Comparison of ENCODE assay signal across 8 cellular contexts in genomic region chr11:67056640-67057409, GRCh38. TPM values are rescaled to one million over a fixed set of nuclear protein-coding genes. Genes with fewer than 3 reads are reported as not detected.
DNase-seq lines count a peak whose midpoint lies in the region; ATAC-seq, FAIRE-seq and TF ChIP-seq lines count a peak whose summit lies in the region.

A gene with protein sequence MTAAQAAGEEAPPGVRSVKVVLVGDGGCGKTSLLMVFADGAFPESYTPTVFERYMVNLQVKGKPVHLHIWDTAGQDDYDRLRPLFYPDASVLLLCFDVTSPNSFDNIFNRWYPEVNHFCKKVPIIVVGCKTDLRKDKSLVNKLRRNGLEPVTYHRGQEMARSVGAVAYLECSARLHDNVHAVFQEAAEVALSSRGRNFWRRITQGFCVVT (plus strand): TSS chr11:67056847. CDS start chr11:67056903, 56 bp downstream.

- H3K9me3 Mint-ChIP-seq in MCF 10A (ENCODE audit: unreplicated experiment), result no peaks in the 10 kb centered on the region
- no peaks in the 10 kb centered on the region for H3K9me3 Mint-ChIP-seq in stimulated activated effector memory CD8-positive, alpha-beta T cell treated with anti-CD3 and anti-CD28 coated beads, Interleukin-12 subunit alpha, Interleukin-12 subunit beta, amount 100 ng/mL, for 72 hours

- BruUV-seq in MCF 10A (replicated peaks; lab: Mats Ljungman, UMichigan), result TSS peak; percentile 41

- H3K9ac ChIP-seq in OCI-LY3 (ENCODE audit: low read length) (peak within 1 kb of the TSS; percentile 66), kidney (ENCODE audit: low read length in 2 of 2) (peak within 1 kb of the TSS; percentile 36 to 64)

- peak within 1 kb of the TSS; percentile 83 for H3K4me3 Mint-ChIP-seq in MCF 10A (ENCODE audit: unreplicated experiment)
- H3K4me3 Mint-ChIP-seq in stimulated activated effector memory CD8-positive, alpha-beta T cell treated with anti-CD3 and anti-CD28 coated beads, Interleukin-12 subunit alpha, Interleukin-12 subunit beta, amount 100 ng/mL, for 72 hours, result peak within 1 kb of the TSS; percentile 64

- CTCF ChIA-PET in MCF 10A (lab: Yijun Ruan, JAX), result interaction anchor here (0.6 to 4.2 kb wide), 9 partner anchors 15 to 295 kb away, joined by 3 to 30 read pairs (median 4); no protein-coding TSS in a partner anchor

- H3K36me3 Mint-ChIP-seq in MCF 10A (ENCODE audit: insufficient read depth, unreplicated experiment), result peaks cover 29% of the 10 kb centered on the region
- H3K36me3 Mint-ChIP-seq in stimulated activated effector memory CD8-positive, alpha-beta T cell treated with anti-CD3 and anti-CD28 coated beads, Interleukin-12 subunit alpha, Interleukin-12 subunit beta, amount 100 ng/mL, for 72 hours, result no peaks in the 10 kb centered on the region

- POLR2A ChIA-PET in MCF 10A (lab: Yijun Ruan, JAX), result interaction anchor here (0.7 to 6.7 kb wide), 28 partner anchors 10 to 717 kb away, joined by 3 to 52 read pairs (median 4); partner anchors contain the start of genes KDM2A, PC, RCE1 and SSH3

- H3K79me2 ChIP-seq in OCI-LY3 (ENCODE audit: low read length), result no peaks in the 10 kb centered on the region

- H3K27ac ChIP-seq in C4-2B (peak within 1 kb of the TSS; percentile 80), OCI-LY3 (ENCODE audit: low read length) (0 out of 2 replicates have a peak within 1 kb of the TSS, but pooled peaks have one; percentile 19), kidney (ENCODE audit: low read depth in 2 of 2, low read length in 2 of 2) (peak within 1 kb of the TSS; percentile 27 to 50)

- H3K36me3 ChIP-seq in OCI-LY3 (replicated peaks; ENCODE audit: low read depth, low read length) (peaks cover 3% of the 10 kb centered on the region), kidney (ENCODE audit: control insufficient read depth in 1 of 2, insufficient read depth in 2 of 2, low read length in 2 of 2) (no peaks in the 10 kb centered on the region)

- peak; percentile 66 for ATAC-seq in stimulated activated effector memory CD8-positive, alpha-beta T cell treated with anti-CD3 and anti-CD28 coated beads, Interleukin-12 subunit alpha, Interleukin-12 subunit beta, amount 100 ng/mL, for 72 hours
- ATAC-seq in HG02759 (IDR thresholded peaks at IDR 0.05; ENCODE audit: unreplicated experiment), result no peak
- ATAC-seq in GM18870 (IDR thresholded peaks at IDR 0.05; ENCODE audit: unreplicated experiment), result no peak

- H3K27ac Mint-ChIP-seq in MCF 10A (ENCODE audit: low read depth, unreplicated experiment), result peak within 1 kb of the TSS; percentile 85
- H3K27ac Mint-ChIP-seq in stimulated activated effector memory CD8-positive, alpha-beta T cell treated with anti-CD3 and anti-CD28 coated beads, Interleukin-12 subunit alpha, Interleukin-12 subunit beta, amount 100 ng/mL, for 72 hours, result no peak within 1 kb of the TSS

- no peaks in the 10 kb centered on the region for H3K27me3 Mint-ChIP-seq in MCF 10A (ENCODE audit: insufficient read depth, unreplicated experiment)

- H2AFZ ChIP-seq in OCI-LY3 (ENCODE audit: low read depth, low read length), result peak within 1 kb of the TSS; percentile 37; the same call in 1 of the 2 replicates

- H3K27me3 ChIP-seq in OCI-LY3 (ENCODE audit: low read depth, low read length), result no peaks in the 10 kb centered on the region

- no peak for FAIRE-seq in kidney (lab: Jason Lieb, UNC)

- H3K4me1 ChIP-seq in OCI-LY3 (ENCODE audit: low read length), result peaks cover 45% of the 10 kb centered on the region
- H3K4me1 ChIP-seq in kidney (ENCODE audit: control insufficient read depth in 1 of 2, insufficient read depth in 1 of 2, low read depth in 1 of 2, low read length in 2 of 2), result peaks cover 10 to 20% of the 10 kb centered on the region in 2 donors

- no peak for TF ChIP-seq CTCF in C4-2B (conservative IDR thresholded peaks at IDR 0.05)
- TF ChIP-seq CTCF in OCI-LY3 (IDR thresholded peaks at IDR 0.05; ENCODE audit: low read depth, low read length), result no peak
- no peak for TF ChIP-seq CTCF in MCF 10A (IDR thresholded peaks at IDR 0.05; ENCODE audit: unreplicated experiment)
- no peak for TF ChIP-seq CTCF in kidney (IDR thresholded peaks at IDR 0.05; ENCODE audit: borderline replicate concordance, extremely low read depth, insufficient read depth)

- H3K4me2 ChIP-seq in OCI-LY3 (ENCODE audit: low read length), result peak within 1 kb of the TSS; percentile 93

- H3K4me1 Mint-ChIP-seq in MCF 10A (ENCODE audit: insufficient read depth, unreplicated experiment), result peaks cover 30% of the 10 kb centered on the region
- H3K4me1 Mint-ChIP-seq in stimulated activated effector memory CD8-positive, alpha-beta T cell treated with anti-CD3 and anti-CD28 coated beads, Interleukin-12 subunit alpha, Interleukin-12 subunit beta, amount 100 ng/mL, for 72 hours, result peaks cover 8% of the 10 kb centered on the region

- DNase-seq in MCF 10A (ENCODE audit: unreplicated experiment) (peak; percentile 61), kidney (peak; percentile 87), cerebellar cortex (ENCODE audit: low spot score) (no peak)
- no peak for DNase-seq in stimulated activated effector memory CD8-positive, alpha-beta T cell treated with anti-CD3 and anti-CD28 coated beads, Interleukin-12 subunit alpha, Interleukin-12 subunit beta, amount 100 ng/mL, for 72 hours (ENCODE audit: low spot score in 2 of 2)

- H3K9me3 ChIP-seq in OCI-LY3 (ENCODE audit: insufficient read depth, low read length), result no peaks in the 10 kb centered on the region
- no peaks in the 10 kb centered on the region for H3K9me3 ChIP-seq in kidney (ENCODE audit: control insufficient read depth in 1 of 2, low read length in 2 of 2)

- peaks cover 8% of the 10 kb centered on the region for H4K20me1 ChIP-seq in OCI-LY3 (ENCODE audit: insufficient read depth, low read length)

- peak within 1 kb of the TSS; percentile 80 for H3K4me3 ChIP-seq in OCI-LY3 (ENCODE audit: low read length)
- peak within 1 kb of the TSS; percentile 58 to 72 for H3K4me3 ChIP-seq in kidney (ENCODE audit: low read length in 2 of 2)

- intact Hi-C loops in MCF 10A (cut with micrococcal nuclease) (loop anchor here (2.0 to 10.0 kb wide), 2 partner anchors 64 to 202 kb away; partner anchors contain the start of gene LRFN4), kidney (cut with DNase I) (no loop called here)

RNA-seq across cellular contexts. Expression of the gene that starts here (rescaled TPM):
- total RNA-seq in MCF 10A (2022) (132 and 190 TPM in 2 replicates), kidney (20.9 TPM)
- 50.2 TPM for polyA plus RNA-seq in kidney (ENCODE audit: insufficient read depth, low read depth, low replicate concordance)

Comparison
In these comparisons a context has a peak if more than half of its experiments do, and no peak if none do; other contexts are left out.
1. H3K27ac ChIP-seq: peak in every context shown above with its lines; median percentile 80 in C4-2B; 38 in kidney; 19 in OCI-LY3.
2. DNase-seq: peak in MCF 10A (single experiment) and kidney (single experiment); none in stimulated activated effector memory CD8-positive, alpha-beta T cell treated with anti-CD3 and anti-CD28 coated beads, Interleukin-12 subunit alpha, Interleukin-12 subunit beta, amount 100 ng/mL, for 72 hours (0 of 2) and cerebellar cortex (single experiment).